Comparison of ENCODE assay signal across 1 cellular context in the genomic region with DNA sequence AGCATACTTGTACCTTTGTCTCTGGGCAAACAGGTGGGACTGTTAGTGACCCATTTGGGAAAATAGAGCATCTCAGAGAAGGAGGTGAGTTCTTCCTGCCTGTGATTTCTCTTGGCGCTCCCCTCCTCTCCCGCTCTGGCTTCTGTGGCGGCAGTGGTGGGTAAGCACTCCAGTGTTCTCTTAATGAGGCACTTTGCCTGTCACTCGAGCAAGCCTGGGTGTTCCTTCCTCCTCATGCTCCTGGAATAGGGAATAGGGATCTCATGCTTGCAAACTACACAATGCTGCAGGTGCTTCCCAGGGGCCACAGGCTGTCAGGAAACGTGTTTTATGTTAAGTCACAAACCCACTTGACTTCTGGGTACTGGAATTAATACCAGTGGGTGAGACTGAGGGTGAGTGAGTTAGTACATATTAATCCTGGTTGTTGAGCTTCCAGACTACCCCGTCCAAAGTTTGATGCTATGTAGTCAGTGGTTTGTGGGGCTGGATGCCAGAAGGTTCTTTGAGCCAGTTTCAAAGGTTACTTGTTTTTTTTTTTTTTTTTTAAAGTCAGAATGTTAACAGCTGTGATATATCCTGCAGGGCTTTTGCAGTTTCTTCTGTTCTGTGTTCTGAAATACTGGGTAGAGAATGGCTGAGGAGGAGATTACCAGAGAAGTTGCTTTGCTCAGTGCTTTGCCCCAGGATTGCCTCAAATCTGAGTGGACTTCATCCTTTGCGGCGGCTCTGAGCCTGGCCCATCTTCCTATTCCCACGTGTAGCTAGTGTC.
TF ChIP-seq lines count a peak whose summit lies in the region.

No MANE protein-coding gene starts in this region.

TF ChIP-seq in IMR-90, 13 proteins besides CTCF, POLR2A, EP300 and RAD21:
- no peak for TF ChIP-seq MAZ (IDR thresholded peaks at IDR 0.05; ENCODE audit: borderline replicate concordance, low read depth, low read length)
- TF ChIP-seq MAFK (IDR thresholded peaks at IDR 0.05; ENCODE audit: low read depth, low read length): no peak
- TF ChIP-seq, protein P1, sequence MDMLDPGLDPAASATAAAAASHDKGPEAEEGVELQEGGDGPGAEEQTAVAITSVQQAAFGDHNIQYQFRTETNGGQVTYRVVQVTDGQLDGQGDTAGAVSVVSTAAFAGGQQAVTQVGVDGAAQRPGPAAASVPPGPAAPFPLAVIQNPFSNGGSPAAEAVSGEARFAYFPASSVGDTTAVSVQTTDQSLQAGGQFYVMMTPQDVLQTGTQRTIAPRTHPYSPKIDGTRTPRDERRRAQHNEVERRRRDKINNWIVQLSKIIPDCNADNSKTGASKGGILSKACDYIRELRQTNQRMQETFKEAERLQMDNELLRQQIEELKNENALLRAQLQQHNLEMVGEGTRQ (IDR thresholded peaks at IDR 0.05; ENCODE audit: low read depth, low read length): no peak
- no peak for TF ChIP-seq CEBPB (IDR thresholded peaks at IDR 0.05; ENCODE audit: low read depth, low read length)
- no peak for TF ChIP-seq SMC3 (IDR thresholded peaks at IDR 0.05; ENCODE audit: low read depth, low read length)
- TF ChIP-seq, protein P2, sequence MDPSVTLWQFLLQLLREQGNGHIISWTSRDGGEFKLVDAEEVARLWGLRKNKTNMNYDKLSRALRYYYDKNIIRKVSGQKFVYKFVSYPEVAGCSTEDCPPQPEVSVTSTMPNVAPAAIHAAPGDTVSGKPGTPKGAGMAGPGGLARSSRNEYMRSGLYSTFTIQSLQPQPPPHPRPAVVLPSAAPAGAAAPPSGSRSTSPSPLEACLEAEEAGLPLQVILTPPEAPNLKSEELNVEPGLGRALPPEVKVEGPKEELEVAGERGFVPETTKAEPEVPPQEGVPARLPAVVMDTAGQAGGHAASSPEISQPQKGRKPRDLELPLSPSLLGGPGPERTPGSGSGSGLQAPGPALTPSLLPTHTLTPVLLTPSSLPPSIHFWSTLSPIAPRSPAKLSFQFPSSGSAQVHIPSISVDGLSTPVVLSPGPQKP (IDR thresholded peaks at IDR 0.05; ENCODE audit: borderline replicate concordance, low read depth, low read length): no peak
- TF ChIP-seq MXI1 (IDR thresholded peaks at IDR 0.05; ENCODE audit: borderline replicate concordance, low read depth, low read length): no peak
- TF ChIP-seq BHLHE40 (IDR thresholded peaks at IDR 0.05; ENCODE audit: low read depth, low read length): no peak
- no peak for TF ChIP-seq RCOR1 (IDR thresholded peaks at IDR 0.05; ENCODE audit: insufficient replicate concordance, low read length)
